In genomic region chr19:51047031-51047335, GRCh38 we compare ENCODE assay signal across 1 cellular context.
TF ChIP-seq lines count a peak whose summit lies in the region.

No MANE protein-coding gene starts in this region.

TF ChIP-seq in GM23338, 12 proteins besides CTCF, POLR2A, EP300 and RAD21:
- TF ChIP-seq REST (IDR thresholded peaks at IDR 0.05; ENCODE audit: unreplicated experiment) (no peak), POLR2AphosphoS5 (IDR thresholded peaks at IDR 0.05; ENCODE audit: low read depth) (peak; percentile 42; the same call in 1 of the 2 replicates)
TF ChIP-seq in GM23338: peak in this region for 1.
